Comparison of ENCODE assay signal across 11 cellular contexts in the genomic region with DNA sequence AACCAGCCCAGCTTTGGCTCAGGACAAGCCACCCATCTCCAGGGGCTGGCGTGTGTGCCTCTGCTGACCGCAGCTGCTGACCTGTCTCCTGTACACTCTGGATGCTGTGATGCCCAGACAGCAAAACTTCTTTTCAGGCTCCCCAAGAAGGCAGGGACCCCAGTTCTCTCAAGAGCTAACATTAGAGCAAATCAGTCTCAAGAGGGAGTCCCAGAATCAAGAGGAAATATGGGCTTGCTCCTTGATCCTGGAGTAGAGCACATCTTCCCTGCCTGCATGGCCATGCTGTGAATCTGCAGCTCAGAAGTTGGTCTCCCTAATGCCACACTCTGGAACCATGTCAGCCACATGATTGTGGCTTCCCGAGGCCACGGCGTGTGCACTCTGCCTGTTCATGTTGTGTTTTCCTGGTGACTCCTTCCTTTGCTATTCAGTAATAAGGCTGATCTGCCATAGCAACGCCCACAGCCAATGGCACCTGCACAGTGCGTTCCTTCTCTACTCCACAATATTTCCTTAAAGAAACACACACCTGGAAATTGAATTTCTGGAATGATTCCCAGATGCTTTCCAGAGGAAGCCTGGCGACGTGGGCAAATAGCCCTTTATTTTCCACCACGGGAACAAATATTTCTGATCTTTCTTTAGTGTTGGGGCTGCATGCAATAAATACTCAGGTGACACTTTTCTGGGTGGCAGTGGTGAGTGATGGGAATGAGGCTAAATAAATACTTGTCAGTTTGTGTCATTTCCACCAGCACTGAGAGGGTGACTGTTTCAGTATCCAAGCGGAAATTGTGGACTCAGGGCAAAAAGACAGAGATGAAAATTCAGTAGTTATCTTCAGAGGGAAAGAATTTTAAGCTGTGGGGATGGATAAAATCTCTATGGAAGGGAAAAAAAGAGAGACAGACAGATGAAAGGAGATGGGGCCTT. TPM values are rescaled to one million over a fixed set of nuclear protein-coding genes. Genes with fewer than 3 reads are reported as not detected.
DNase-seq lines count a peak whose midpoint lies in the region; ATAC-seq and TF ChIP-seq lines count a peak whose summit lies in the region.
"Had no signal": no experiment of that assay in that cellular context is flagged by ENCODE, and none has a peak within 500 bp of the region (broad histone marks: within the 10 kb centered on the region; RNA-seq: fewer than 3 reads in every experiment).

No MANE protein-coding gene starts in this region.

- no peak overlapping the region for H3K4me3 Mint-ChIP-seq in mesothelial cell of epicardium
- H3K4me3 Mint-ChIP-seq: activated T-cell treated with anti-CD3 and anti-CD28 coated beads, Interleukin-2, amount 50 U/mL, for 24 hours; T-helper 1 cell treated with Interleukin-12 subunit alpha and Interleukin-12 subunit beta and Interleukin-4 antibody, amounts not matched to agents 30 μg/mL and 1 μg/mL, for 36 hours had no signal

- no peaks in the 10 kb centered on the region for H3K36me3 ChIP-seq in mammary epithelial cell (ENCODE audit: insufficient read depth, low read length)

- H2AFZ ChIP-seq in mammary epithelial cell (ENCODE audit: low read depth, low read length) = peak overlapping the region; percentile 55

- dilution Hi-C loops in mammary epithelial cell (cut with HindIII; ENCODE audit: low sequenced_read_pairs) = no loop called here

- no peaks in the 10 kb centered on the region for H3K36me3 Mint-ChIP-seq in mesothelial cell of epicardium

- peak overlapping the region; percentile 16 for H3K4me2 ChIP-seq in mammary epithelial cell (ENCODE audit: insufficient read depth, low read depth, low read length)

- in situ Hi-C loops in mammary epithelial cell (cut with MboI; ENCODE audit: low sequenced_read_pairs in 2 of 2) = loop anchor here in 1 of 2 donors (10.0 kb wide), 1 partner anchor 79 kb away; no protein-coding TSS in a partner anchor

- peak; percentile 62 for DNase-seq in COR-L47 (lab: John Stamatoyannopoulos, UW)
- DNase-seq in NCI-H1105 (lab: John Stamatoyannopoulos, UW) = peak; percentile 72
- DNase-seq in mammary epithelial cell = peak; percentile 93
- no peak for DNase-seq in mesothelial cell of epicardium (ENCODE audit: low spot score in 2 of 2, unreplicated experiment in 2 of 2)
- no peak for DNase-seq in inferior parietal cortex (ENCODE audit: extremely low spot score)
- no peak for DNase-seq in RPMI8226
- DNase-seq: activated T-cell treated with anti-CD3 and anti-CD28 coated beads, Interleukin-2, amount 50 U/mL, for 24 hours; DMS53 had no signal

- ATAC-seq in GM21367 (IDR thresholded peaks at IDR 0.05; ENCODE audit: unreplicated experiment) (no peak), GM18909 (IDR thresholded peaks at IDR 0.05; ENCODE audit: poor library complexity, unreplicated experiment) (no peak)

- H3K4me3 ChIP-seq in mammary epithelial cell (replicated peaks in 1 of 3; ENCODE audit: insufficient read depth in 1 of 3, low read depth in 2 of 3, low read length in 3 of 3) = no peak overlapping the region

- H3K27me3 Mint-ChIP-seq in mesothelial cell of epicardium (ENCODE audit: low read depth) = no peaks in the 10 kb centered on the region

- peaks cover 38% of the 10 kb centered on the region for H3K4me1 ChIP-seq in mammary epithelial cell (ENCODE audit: insufficient read depth, low read length)

- H3K79me2 ChIP-seq in mammary epithelial cell (ENCODE audit: insufficient read depth, low read length) = no peaks in the 10 kb centered on the region

- peak overlapping the region; percentile 45 for H3K27ac Mint-ChIP-seq in mesothelial cell of epicardium
- H3K27ac Mint-ChIP-seq: activated T-cell treated with anti-CD3 and anti-CD28 coated beads, Interleukin-2, amount 50 U/mL, for 24 hours; T-helper 1 cell treated with Interleukin-12 subunit alpha and Interleukin-12 subunit beta and Interleukin-4 antibody, amounts not matched to agents 30 μg/mL and 1 μg/mL, for 36 hours had no signal

- no peaks in the 10 kb centered on the region for H3K27me3 ChIP-seq in mammary epithelial cell (ENCODE audit: insufficient read depth, low read length)

- H3K9me3 ChIP-seq in mammary epithelial cell (replicated peaks; ENCODE audit: insufficient read depth, low read length) = no peaks in the 10 kb centered on the region

- peak overlapping the region; percentile 72 for H3K27ac ChIP-seq in mammary epithelial cell (ENCODE audit: insufficient read depth, low read depth, low read length)

- H3K9ac ChIP-seq in mammary epithelial cell (ENCODE audit: insufficient read depth, low read length) = peak overlapping the region; percentile 42

- H3K9me3 Mint-ChIP-seq in mesothelial cell of epicardium = peaks cover 7% of the 10 kb centered on the region
- H3K9me3 Mint-ChIP-seq: T-helper 1 cell treated with Interleukin-12 subunit alpha and Interleukin-12 subunit beta and Interleukin-4 antibody, amounts not matched to agents 30 μg/mL and 1 μg/mL, for 36 hours had no signal

- CTCF ChIA-PET in mammary epithelial cell (lab: Charles Lee; ENCODE audit: low non-redundant PET) = interaction anchor here (0.6 kb wide), 1 partner anchor 379 kb away, joined by 3 read pairs; no protein-coding TSS in a partner anchor

- TF ChIP-seq CTCF in mammary epithelial cell (conservative IDR thresholded peaks at IDR 0.05 in 1 of 2, IDR thresholded peaks at IDR 0.05 in 1 of 2; ENCODE audit: extremely low read depth in 1 of 2, insufficient read depth in 1 of 2, low read depth in 1 of 2, low read length in 2 of 2) (no peak), mesothelial cell of epicardium (IDR thresholded peaks at IDR 0.05; ENCODE audit: unreplicated experiment) (no peak)

- 23% methylated on average over 11 of the region's 11 CpGs for WGBS in mammary epithelial cell (ENCODE audit: low coverage, missing lambda C conversion rate)

- no peaks in the 10 kb centered on the region for H4K20me1 ChIP-seq in mammary epithelial cell (ENCODE audit: insufficient read depth, low read length)

- intact Hi-C loops in mammary epithelial cell (cut with micrococcal nuclease) = loop anchor here (1.0 to 2.0 kb wide), 2 partner anchors 13 to 41 kb away; no protein-coding TSS in a partner anchor

- BruUV-seq in mammary epithelial cell (replicated peaks; lab: Mats Ljungman, UMichigan) = TSS peak; percentile 60

- H3K4me1 Mint-ChIP-seq in mesothelial cell of epicardium = peaks cover 15% of the 10 kb centered on the region

RNA-seq across cellular contexts. Expression of a gene that starts 21.9 kb away (rescaled TPM):
- 100 to 1,000 TPM in 1 of 2 donors, 10 to 100 TPM in 1; 87.7 to 111 TPM for total RNA-seq in mammary epithelial cell
- polyA plus RNA-seq in mammary epithelial cell = 33.7 TPM
- polyA minus RNA-seq in mammary epithelial cell = 53.9 TPM
- 82.0 to 93.9 TPM (median 83.4 TPM) in 3 replicates for total RNA-seq in mesothelial cell of epicardium

Comparison
In these comparisons a context has a peak if more than half of its experiments do, and no peak if none do; other contexts are left out.
1. DNase-seq: peak in COR-L47 (single experiment), NCI-H1105 (single experiment) and mammary epithelial cell (single experiment); none in mesothelial cell of epicardium (0 of 2), inferior parietal cortex (single experiment) and RPMI8226 (single experiment).